Comparison of ENCODE assay signal across 2 cellular contexts in the genomic region with DNA sequence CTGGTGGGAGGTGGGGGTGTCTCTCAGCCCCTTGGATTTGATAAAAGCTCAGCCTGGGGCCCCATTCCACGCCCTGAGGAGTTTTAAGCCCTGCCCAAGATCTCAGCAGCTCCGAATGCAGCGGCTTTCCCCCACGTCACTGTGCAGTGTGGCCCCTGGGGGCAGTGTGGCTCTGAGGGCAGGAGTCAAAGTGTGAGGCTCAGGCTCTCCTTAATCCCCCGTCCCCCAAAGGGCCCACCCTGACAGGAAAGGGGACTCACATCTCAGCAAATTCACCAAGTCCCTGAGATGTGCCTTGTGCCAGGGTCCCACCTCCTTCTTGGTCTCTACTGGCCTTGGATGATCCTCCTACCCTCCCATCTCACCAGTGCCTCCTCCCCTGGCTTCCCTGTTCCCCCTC.
TF ChIP-seq lines count a peak whose summit lies in the region.

No MANE protein-coding gene starts in this region.

TF ChIP-seq in SK-N-SH treated with all-trans-retinoic acid at 6 μM for 48 hours, 23 proteins besides CTCF, POLR2A, EP300 and RAD21 (continued from another document):
- TF ChIP-seq, protein P1, sequence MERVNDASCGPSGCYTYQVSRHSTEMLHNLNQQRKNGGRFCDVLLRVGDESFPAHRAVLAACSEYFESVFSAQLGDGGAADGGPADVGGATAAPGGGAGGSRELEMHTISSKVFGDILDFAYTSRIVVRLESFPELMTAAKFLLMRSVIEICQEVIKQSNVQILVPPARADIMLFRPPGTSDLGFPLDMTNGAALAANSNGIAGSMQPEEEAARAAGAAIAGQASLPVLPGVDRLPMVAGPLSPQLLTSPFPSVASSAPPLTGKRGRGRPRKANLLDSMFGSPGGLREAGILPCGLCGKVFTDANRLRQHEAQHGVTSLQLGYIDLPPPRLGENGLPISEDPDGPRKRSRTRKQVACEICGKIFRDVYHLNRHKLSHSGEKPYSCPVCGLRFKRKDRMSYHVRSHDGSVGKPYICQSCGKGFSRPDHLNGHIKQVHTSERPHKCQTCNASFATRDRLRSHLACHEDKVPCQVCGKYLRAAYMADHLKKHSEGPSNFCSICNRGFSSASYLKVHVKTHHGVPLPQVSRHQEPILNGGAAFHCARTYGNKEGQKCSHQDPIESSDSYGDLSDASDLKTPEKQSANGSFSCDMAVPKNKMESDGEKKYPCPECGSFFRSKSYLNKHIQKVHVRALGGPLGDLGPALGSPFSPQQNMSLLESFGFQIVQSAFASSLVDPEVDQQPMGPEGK (CRISPR knock-in tag; IDR thresholded peaks at IDR 0.05; ENCODE audit: borderline replicate concordance): no peak
- TF ChIP-seq SNAI2 (CRISPR knock-in tag; IDR thresholded peaks at IDR 0.05) (no peak), ZNF565 (CRISPR knock-in tag; conservative IDR thresholded peaks at IDR 0.05; ENCODE audit: low read depth) (no peak), ZFP30 (CRISPR knock-in tag; IDR thresholded peaks at IDR 0.05) (no peak)

TF ChIP-seq in SK-N-SH, 30 proteins besides CTCF, POLR2A, EP300 and RAD21 (continued from another document):
- TF ChIP-seq, protein P2, sequence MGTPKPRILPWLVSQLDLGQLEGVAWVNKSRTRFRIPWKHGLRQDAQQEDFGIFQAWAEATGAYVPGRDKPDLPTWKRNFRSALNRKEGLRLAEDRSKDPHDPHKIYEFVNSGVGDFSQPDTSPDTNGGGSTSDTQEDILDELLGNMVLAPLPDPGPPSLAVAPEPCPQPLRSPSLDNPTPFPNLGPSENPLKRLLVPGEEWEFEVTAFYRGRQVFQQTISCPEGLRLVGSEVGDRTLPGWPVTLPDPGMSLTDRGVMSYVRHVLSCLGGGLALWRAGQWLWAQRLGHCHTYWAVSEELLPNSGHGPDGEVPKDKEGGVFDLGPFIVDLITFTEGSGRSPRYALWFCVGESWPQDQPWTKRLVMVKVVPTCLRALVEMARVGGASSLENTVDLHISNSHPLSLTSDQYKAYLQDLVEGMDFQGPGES (IDR thresholded peaks at IDR 0.05; ENCODE audit: low read depth, low read length): no peak
- no peak for TF ChIP-seq YY1 (IDR thresholded peaks at IDR 0.05; ENCODE audit: low read depth)
TF ChIP-seq in SK-N-SH: peak in this region for 0.
